In genomic region chrX:9706426-9706825, GRCh38 we compare ENCODE assay signal across 27 cellular contexts. TPM values are rescaled to one million over a fixed set of nuclear protein-coding genes. Genes with fewer than 3 reads are reported as not detected.
"Had no signal": no experiment of that assay in that cellular context is flagged by ENCODE, and none has a peak within 500 bp of the region (broad histone marks: within the 10 kb centered on the region; RNA-seq: fewer than 3 reads in every experiment).

No MANE protein-coding gene starts in this region.

- H3K4me3 ChIP-seq: ascending aorta had no signal

- H3K9me3 ChIP-seq: SK-N-SH had no signal

- H3K4me1 ChIP-seq: ascending aorta had no signal

- H3K27ac ChIP-seq: VCaP had no signal

- H3K9me3 Mint-ChIP-seq: activated CD4-positive, alpha-beta T cell treated with anti-CD3 and anti-CD28 coated beads, Interleukin-2, amount 10 ng/mL, durations not matched to agents 7 days and 5 days; activated naive CD4-positive, alpha-beta T cell treated with anti-CD3 and anti-CD28 coated beads, Interleukin-2, amount 10 ng/mL, durations not matched to agents 7 days and 5 days; activated naive CD8-positive, alpha-beta T cell treated with anti-CD3 and anti-CD28 coated beads, Interleukin-2, amount 50 U/mL, for 24 hours; activated T-helper 17 cell treated with anti-CD3 and anti-CD28 coated beads, Interleukin-2, amount 50 U/mL, for 72 hours had no signal

- H3K27me3 ChIP-seq: ascending aorta had no signal

- H3K27me3 Mint-ChIP-seq: activated CD4-positive, alpha-beta memory T cell treated with anti-CD3 and anti-CD28 coated beads for 36 hours; activated CD4-positive, alpha-beta T cell treated with anti-CD3 and anti-CD28 coated beads, Interleukin-2, amount 10 ng/mL, durations not matched to agents 7 days and 5 days; activated naive CD4-positive, alpha-beta T cell treated with anti-CD3 and anti-CD28 coated beads, Interleukin-2, amount 10 ng/mL, durations not matched to agents 7 days and 5 days; activated naive CD8-positive, alpha-beta T cell treated with anti-CD3 and anti-CD28 coated beads, Interleukin-2, amount 50 U/mL, for 24 hours; activated T-helper 17 cell treated with anti-CD3 and anti-CD28 coated beads, Interleukin-2, amount 50 U/mL, for 72 hours; brain had no signal

- H3K9ac ChIP-seq: SK-N-SH had no signal

- DNase-seq: activated CD4-positive, alpha-beta memory T cell treated with anti-CD3 and anti-CD28 coated beads for 36 hours; activated CD4-positive, alpha-beta T cell treated with anti-CD3 and anti-CD28 coated beads, Interleukin-2, amount 10 ng/mL, durations not matched to agents 7 days and 5 days; activated CD4-positive, CD25-positive, alpha-beta regulatory T cell; activated CD8-positive, alpha-beta memory T cell treated with anti-CD3 and anti-CD28 coated beads for 24 hours; activated gamma-delta T cell; activated naive CD4-positive, alpha-beta T cell treated with anti-CD3 and anti-CD28 coated beads, Interleukin-2, amount 10 ng/mL, durations not matched to agents 7 days and 5 days; activated naive CD8-positive, alpha-beta T cell treated with anti-CD3 and anti-CD28 coated beads, Interleukin-2, amount 50 U/mL, for 24 hours; activated T-cell treated with anti-CD3 and anti-CD28 coated beads for 4 hours; activated T-cell treated with anti-CD3 and anti-CD28 coated beads, Interleukin-2, amount 50 U/mL, for 48 hours; amniotic stem cell; cerebellar nuclear complex; Kasumi-1; NCI-H146; NCI-H187 treated with DMSO at 0.1 percent for 48 hours; NCI-H2081 treated with DMSO at 0.1 percent for 48 hours; NCI-H446; NCI-H524; NCI-H748 treated with DMSO at 0.1 percent for 48 hours; SK-N-SH; T-helper 1 cell had no signal

- H3K4me3 Mint-ChIP-seq: activated CD4-positive, alpha-beta memory T cell treated with anti-CD3 and anti-CD28 coated beads for 36 hours; activated CD4-positive, alpha-beta T cell treated with anti-CD3 and anti-CD28 coated beads, Interleukin-2, amount 10 ng/mL, durations not matched to agents 7 days and 5 days; activated naive CD4-positive, alpha-beta T cell treated with anti-CD3 and anti-CD28 coated beads, Interleukin-2, amount 10 ng/mL, durations not matched to agents 7 days and 5 days; activated naive CD8-positive, alpha-beta T cell treated with anti-CD3 and anti-CD28 coated beads, Interleukin-2, amount 50 U/mL, for 24 hours; activated T-helper 17 cell treated with anti-CD3 and anti-CD28 coated beads, Interleukin-2, amount 50 U/mL, for 72 hours; brain had no signal

- H3K27ac Mint-ChIP-seq: activated CD4-positive, alpha-beta memory T cell treated with anti-CD3 and anti-CD28 coated beads for 36 hours; activated CD4-positive, alpha-beta T cell treated with anti-CD3 and anti-CD28 coated beads, Interleukin-2, amount 10 ng/mL, durations not matched to agents 7 days and 5 days; activated T-helper 17 cell treated with anti-CD3 and anti-CD28 coated beads, Interleukin-2, amount 50 U/mL, for 72 hours had no signal

RNA-seq across cellular contexts. Expression of gene GPR143, which starts 59.2 kb away (rescaled TPM):
- total RNA-seq: activated CD4-positive, alpha-beta memory T cell treated with anti-CD3 and anti-CD28 coated beads for 36 hours; activated CD4-positive, alpha-beta T cell treated with anti-CD3 and anti-CD28 coated beads, Interleukin-2, amount 10 ng/mL, durations not matched to agents 7 days and 5 days; activated T-helper 17 cell treated with anti-CD3 and anti-CD28 coated beads, Interleukin-2, amount 50 U/mL, for 72 hours; ascending aorta; OCI-LY7; Right ventricle myocardium inferior; T-helper 2 cell treated with Interferon-gamma antibody and Interleukin-4, amounts not matched to agents 100 ng/mL and 5 ng/mL, for 36 hours had no signal
- polyA plus RNA-seq: SK-N-SH had no signal
